1 cellular context compared by ENCODE assay signal in genomic region chr5:55383254-55383653, GRCh38.
TF ChIP-seq lines count a peak whose summit lies in the region.

No MANE protein-coding gene starts in this region.

TF ChIP-seq in GM12878, 131 proteins besides CTCF, POLR2A, EP300 and RAD21:
- TF ChIP-seq, protein P1, sequence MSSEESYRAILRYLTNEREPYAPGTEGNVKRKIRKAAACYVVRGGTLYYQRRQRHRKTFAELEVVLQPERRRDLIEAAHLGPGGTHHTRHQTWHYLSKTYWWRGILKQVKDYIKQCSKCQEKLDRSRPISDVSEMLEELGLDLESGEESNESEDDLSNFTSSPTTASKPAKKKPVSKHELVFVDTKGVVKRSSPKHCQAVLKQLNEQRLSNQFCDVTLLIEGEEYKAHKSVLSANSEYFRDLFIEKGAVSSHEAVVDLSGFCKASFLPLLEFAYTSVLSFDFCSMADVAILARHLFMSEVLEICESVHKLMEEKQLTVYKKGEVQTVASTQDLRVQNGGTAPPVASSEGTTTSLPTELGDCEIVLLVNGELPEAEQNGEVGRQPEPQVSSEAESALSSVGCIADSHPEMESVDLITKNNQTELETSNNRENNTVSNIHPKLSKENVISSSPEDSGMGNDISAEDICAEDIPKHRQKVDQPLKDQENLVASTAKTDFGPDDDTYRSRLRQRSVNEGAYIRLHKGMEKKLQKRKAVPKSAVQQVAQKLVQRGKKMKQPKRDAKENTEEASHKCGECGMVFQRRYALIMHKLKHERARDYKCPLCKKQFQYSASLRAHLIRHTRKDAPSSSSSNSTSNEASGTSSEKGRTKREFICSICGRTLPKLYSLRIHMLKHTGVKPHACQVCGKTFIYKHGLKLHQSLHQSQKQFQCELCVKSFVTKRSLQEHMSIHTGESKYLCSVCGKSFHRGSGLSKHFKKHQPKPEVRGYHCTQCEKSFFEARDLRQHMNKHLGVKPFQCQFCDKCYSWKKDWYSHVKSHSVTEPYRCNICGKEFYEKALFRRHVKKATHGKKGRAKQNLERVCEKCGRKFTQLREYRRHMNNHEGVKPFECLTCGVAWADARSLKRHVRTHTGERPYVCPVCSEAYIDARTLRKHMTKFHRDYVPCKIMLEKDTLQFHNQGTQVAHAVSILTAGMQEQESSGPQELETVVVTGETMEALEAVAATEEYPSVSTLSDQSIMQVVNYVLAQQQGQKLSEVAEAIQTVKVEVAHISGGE (CRISPR knock-in tag; IDR thresholded peaks at IDR 0.05) = no peak
- TF ChIP-seq CBX5 (IDR thresholded peaks at IDR 0.05; ENCODE audit: low read depth) (peak; percentile 67; the same call in 1 of the 2 replicates), E2F8 (IDR thresholded peaks at IDR 0.05; ENCODE audit: low read depth, partially characterized antibody) (no peak)
